1 cellular context compared by ENCODE assay signal in the genomic region with DNA sequence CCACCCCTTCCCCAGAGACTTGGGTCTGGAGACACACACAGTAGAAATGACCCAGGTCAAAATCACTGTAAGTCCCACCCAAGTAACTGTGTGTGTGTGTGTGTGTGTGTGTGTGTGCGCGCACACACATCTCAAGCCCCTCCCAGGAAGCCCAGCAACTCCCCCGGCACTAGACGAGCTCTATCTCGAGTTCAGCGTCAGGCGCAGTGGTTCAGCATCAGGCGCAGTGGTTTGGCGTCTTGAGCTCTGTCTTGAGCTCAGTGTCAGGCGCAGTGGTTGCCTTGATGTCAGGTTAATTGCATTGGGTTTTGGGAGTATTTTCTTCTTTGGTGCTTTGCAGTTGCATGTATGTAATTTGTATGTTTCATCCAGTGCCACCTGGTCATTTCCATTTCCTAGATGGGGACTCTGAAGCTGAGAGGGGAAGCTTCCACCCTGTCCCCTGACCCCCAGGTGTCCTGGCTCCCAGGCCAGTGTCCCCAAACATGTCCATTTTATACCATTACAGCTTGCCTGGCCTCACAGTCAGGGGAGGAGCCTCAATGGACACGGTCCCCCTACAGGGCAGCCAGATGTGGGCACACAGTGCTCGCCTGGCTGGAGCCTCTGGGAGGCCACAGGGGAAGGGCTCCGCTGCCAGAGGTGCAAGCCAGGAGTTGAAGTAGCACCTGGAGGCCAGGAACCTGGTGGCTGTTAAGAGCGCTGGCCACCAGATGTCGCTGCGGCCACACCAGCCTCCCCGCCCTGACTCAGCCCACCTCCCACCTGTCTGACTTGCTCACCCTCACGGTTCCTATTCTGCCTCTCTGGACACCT.
TF ChIP-seq lines count a peak whose summit lies in the region.

No MANE protein-coding gene starts in this region.

TF ChIP-seq in HepG2, 621 proteins besides CTCF, POLR2A, EP300 and RAD21 (continued from another document and continues in another):
- TF ChIP-seq, protein P1, sequence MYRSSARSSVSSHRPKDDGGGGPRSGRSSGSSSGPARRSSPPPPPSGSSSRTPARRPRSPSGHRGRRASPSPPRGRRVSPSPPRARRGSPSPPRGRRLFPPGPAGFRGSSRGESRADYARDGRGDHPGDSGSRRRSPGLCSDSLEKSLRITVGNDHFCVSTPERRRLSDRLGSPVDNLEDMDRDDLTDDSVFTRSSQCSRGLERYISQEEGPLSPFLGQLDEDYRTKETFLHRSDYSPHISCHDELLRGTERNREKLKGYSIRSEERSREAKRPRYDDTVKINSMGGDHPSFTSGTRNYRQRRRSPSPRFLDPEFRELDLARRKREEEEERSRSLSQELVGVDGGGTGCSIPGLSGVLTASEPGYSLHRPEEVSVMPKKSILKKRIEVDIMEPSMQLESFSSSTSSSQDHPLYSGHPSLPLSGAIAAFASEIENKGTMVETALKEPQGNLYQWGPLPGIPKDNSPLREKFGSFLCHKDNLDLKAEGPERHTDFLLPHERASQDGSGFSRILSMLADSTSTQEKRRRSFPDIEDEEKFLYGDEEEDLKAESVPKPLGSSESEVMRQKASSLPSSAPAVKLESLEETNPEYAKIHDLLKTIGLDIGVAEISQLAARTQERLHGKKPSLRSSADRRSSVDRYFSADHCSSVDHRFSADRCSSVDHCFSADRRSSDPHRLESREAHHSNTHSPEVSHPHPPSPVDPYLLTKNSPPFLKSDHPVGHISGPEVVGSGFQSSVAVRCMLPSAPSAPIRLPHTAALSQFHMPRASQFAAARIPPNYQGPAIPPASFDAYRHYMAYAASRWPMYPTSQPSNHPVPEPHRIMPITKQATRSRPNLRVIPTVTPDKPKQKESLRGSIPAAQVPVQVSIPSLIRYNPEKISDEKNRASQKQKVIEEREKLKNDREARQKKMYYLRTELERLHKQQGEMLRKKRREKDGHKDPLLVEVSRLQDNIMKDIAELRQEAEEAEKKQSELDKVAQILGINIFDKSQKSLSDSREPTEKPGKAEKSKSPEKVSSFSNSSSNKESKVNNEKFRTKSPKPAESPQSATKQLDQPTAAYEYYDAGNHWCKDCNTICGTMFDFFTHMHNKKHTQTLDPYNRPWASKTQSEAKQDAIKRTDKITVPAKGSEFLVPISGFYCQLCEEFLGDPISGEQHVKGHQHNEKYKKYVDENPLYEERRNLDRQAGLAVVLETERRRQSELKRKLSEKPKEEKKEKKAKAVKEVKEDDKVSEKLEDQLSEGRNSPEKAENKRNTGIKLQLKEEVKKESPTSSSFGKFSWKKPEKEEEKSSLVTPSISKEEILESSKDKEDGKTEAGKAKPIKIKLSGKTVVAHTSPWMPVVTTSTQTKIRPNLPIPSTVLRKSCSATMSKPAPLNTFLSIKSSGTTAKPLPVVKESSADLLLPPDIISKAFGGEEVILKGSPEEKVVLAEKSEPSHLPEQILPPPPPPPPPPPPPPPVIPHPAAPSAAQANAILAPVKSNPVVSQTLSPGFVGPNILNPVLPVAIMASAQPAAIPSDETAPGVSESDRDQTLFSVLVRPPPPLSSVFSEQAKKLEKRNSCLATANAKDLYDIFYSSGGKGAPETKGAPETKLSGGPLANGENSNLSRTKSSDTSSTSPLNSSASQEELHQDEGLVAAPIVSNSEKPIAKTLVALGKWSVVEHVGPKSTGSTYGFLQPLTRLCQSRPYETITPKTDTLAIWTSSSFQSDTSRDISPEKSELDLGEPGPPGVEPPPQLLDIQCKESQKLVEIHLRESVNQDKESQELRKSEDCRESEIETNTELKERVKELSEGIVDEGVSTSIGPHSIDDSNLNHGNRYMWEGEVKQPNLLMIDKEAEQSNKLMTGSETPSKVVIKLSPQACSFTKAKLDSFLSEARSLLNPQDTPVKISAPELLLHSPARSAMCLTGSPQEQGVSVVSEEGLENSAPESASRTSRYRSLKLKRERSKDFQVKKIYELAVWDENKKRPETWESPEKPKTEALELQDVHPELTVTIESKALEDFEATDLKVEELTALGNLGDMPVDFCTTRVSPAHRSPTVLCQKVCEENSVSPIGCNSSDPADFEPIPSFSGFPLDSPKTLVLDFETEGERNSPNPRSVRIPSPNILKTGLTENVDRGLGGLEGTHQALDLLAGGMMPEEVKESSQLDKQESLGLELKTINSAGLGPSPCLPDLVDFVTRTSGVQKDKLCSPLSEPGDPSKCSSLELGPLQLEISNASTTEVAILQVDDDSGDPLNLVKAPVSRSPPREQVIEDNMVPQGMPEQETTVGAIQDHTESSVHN (CRISPR knock-in tag; IDR thresholded peaks at IDR 0.05): no peak
- peak; percentile 45 for TF ChIP-seq ETV5 (CRISPR knock-in tag; IDR thresholded peaks at IDR 0.05; ENCODE audit: borderline replicate concordance)
- TF ChIP-seq, protein P2, sequence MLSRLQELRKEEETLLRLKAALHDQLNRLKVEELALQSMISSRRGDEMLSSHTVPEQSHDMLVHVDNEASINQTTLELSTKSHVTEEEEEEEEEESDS (CRISPR knock-in tag; IDR thresholded peaks at IDR 0.05; ENCODE audit: borderline replicate concordance): no peak; the same call in 1 of the 2 replicates
- TF ChIP-seq ZNF468 (CRISPR knock-in tag; IDR thresholded peaks at IDR 0.05): no peak
- no peak for TF ChIP-seq RFXAP (CRISPR knock-in tag; IDR thresholded peaks at IDR 0.05; ENCODE audit: borderline replicate concordance)
- TF ChIP-seq KLF11 (CRISPR knock-in tag; IDR thresholded peaks at IDR 0.05): no peak
- no peak for TF ChIP-seq MEIS2 (CRISPR knock-in tag; IDR thresholded peaks at IDR 0.05)
- TF ChIP-seq TBP (CRISPR knock-in tag; IDR thresholded peaks at IDR 0.05): no peak
- TF ChIP-seq, protein P3, sequence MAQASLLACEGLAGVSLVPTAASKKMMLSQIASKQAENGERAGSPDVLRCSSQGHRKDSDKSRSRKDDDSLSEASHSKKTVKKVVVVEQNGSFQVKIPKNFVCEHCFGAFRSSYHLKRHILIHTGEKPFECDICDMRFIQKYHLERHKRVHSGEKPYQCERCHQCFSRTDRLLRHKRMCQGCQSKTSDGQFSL (CRISPR knock-in tag; IDR thresholded peaks at IDR 0.05): peak; percentile 13; the same call in 1 of the 2 replicates
- no peak for TF ChIP-seq CREB1 (IDR thresholded peaks at IDR 0.05)
- no peak for TF ChIP-seq CREB1 (CRISPR knock-in tag; IDR thresholded peaks at IDR 0.05)
- TF ChIP-seq MXI1 (IDR thresholded peaks at IDR 0.05; ENCODE audit: borderline replicate concordance, low read depth, low read length): no peak
- no peak for TF ChIP-seq PAX8 (CRISPR knock-in tag; IDR thresholded peaks at IDR 0.05; ENCODE audit: borderline replicate concordance)
- no peak for TF ChIP-seq RFXANK (CRISPR knock-in tag; IDR thresholded peaks at IDR 0.05)
- no peak for TF ChIP-seq ZNF33A (CRISPR knock-in tag; IDR thresholded peaks at IDR 0.05; ENCODE audit: borderline replicate concordance)
- TF ChIP-seq, protein P4, sequence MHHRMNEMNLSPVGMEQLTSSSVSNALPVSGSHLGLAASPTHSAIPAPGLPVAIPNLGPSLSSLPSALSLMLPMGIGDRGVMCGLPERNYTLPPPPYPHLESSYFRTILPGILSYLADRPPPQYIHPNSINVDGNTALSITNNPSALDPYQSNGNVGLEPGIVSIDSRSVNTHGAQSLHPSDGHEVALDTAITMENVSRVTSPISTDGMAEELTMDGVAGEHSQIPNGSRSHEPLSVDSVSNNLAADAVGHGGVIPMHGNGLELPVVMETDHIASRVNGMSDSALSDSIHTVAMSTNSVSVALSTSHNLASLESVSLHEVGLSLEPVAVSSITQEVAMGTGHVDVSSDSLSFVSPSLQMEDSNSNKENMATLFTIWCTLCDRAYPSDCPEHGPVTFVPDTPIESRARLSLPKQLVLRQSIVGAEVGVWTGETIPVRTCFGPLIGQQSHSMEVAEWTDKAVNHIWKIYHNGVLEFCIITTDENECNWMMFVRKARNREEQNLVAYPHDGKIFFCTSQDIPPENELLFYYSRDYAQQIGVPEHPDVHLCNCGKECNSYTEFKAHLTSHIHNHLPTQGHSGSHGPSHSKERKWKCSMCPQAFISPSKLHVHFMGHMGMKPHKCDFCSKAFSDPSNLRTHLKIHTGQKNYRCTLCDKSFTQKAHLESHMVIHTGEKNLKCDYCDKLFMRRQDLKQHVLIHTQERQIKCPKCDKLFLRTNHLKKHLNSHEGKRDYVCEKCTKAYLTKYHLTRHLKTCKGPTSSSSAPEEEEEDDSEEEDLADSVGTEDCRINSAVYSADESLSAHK (CRISPR knock-in tag; IDR thresholded peaks at IDR 0.05; ENCODE audit: borderline replicate concordance): peak; percentile 68; the same call in 1 of the 2 replicates
- no peak for TF ChIP-seq TBL1XR1 (IDR thresholded peaks at IDR 0.05; ENCODE audit: borderline replicate concordance, low read length, partially characterized antibody)
- TF ChIP-seq, protein P5, sequence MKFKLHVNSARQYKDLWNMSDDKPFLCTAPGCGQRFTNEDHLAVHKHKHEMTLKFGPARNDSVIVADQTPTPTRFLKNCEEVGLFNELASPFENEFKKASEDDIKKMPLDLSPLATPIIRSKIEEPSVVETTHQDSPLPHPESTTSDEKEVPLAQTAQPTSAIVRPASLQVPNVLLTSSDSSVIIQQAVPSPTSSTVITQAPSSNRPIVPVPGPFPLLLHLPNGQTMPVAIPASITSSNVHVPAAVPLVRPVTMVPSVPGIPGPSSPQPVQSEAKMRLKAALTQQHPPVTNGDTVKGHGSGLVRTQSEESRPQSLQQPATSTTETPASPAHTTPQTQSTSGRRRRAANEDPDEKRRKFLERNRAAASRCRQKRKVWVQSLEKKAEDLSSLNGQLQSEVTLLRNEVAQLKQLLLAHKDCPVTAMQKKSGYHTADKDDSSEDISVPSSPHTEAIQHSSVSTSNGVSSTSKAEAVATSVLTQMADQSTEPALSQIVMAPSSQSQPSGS (CRISPR knock-in tag; IDR thresholded peaks at IDR 0.05): peak; percentile 82
- no peak for TF ChIP-seq BRD4 (CRISPR knock-in tag; IDR thresholded peaks at IDR 0.05)
- TF ChIP-seq, protein P6, sequence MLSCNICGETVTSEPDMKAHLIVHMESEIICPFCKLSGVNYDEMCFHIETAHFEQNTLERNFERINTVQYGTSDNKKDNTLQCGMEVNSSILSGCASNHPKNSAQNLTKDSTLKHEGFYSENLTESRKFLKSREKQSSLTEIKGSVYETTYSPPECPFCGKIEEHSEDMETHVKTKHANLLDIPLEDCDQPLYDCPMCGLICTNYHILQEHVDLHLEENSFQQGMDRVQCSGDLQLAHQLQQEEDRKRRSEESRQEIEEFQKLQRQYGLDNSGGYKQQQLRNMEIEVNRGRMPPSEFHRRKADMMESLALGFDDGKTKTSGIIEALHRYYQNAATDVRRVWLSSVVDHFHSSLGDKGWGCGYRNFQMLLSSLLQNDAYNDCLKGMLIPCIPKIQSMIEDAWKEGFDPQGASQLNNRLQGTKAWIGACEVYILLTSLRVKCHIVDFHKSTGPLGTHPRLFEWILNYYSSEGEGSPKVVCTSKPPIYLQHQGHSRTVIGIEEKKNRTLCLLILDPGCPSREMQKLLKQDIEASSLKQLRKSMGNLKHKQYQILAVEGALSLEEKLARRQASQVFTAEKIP (CRISPR knock-in tag; IDR thresholded peaks at IDR 0.05; ENCODE audit: borderline replicate concordance): no peak
- no peak for TF ChIP-seq YEATS4 (CRISPR knock-in tag; IDR thresholded peaks at IDR 0.05; ENCODE audit: borderline replicate concordance)
- TF ChIP-seq, protein P7, sequence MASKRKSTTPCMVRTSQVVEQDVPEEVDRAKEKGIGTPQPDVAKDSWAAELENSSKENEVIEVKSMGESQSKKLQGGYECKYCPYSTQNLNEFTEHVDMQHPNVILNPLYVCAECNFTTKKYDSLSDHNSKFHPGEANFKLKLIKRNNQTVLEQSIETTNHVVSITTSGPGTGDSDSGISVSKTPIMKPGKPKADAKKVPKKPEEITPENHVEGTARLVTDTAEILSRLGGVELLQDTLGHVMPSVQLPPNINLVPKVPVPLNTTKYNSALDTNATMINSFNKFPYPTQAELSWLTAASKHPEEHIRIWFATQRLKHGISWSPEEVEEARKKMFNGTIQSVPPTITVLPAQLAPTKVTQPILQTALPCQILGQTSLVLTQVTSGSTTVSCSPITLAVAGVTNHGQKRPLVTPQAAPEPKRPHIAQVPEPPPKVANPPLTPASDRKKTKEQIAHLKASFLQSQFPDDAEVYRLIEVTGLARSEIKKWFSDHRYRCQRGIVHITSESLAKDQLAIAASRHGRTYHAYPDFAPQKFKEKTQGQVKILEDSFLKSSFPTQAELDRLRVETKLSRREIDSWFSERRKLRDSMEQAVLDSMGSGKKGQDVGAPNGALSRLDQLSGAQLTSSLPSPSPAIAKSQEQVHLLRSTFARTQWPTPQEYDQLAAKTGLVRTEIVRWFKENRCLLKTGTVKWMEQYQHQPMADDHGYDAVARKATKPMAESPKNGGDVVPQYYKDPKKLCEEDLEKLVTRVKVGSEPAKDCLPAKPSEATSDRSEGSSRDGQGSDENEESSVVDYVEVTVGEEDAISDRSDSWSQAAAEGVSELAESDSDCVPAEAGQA (IDR thresholded peaks at IDR 0.05; ENCODE audit: low read depth): no peak
- TF ChIP-seq, protein P7 (CRISPR knock-in tag; IDR thresholded peaks at IDR 0.05; ENCODE audit: borderline replicate concordance): no peak
- no peak for TF ChIP-seq TSC22D2 (CRISPR knock-in tag; IDR thresholded peaks at IDR 0.05; ENCODE audit: borderline replicate concordance)
- 0 out of 2 replicates have a peak, but pooled peaks have one; percentile 45 for TF ChIP-seq ELF3 (CRISPR knock-in tag; IDR thresholded peaks at IDR 0.05)
- TF ChIP-seq ZFY (CRISPR knock-in tag; IDR thresholded peaks at IDR 0.05): no peak
- no peak for TF ChIP-seq ZNF234 (CRISPR knock-in tag; conservative IDR thresholded peaks at IDR 0.05)
- TF ChIP-seq, protein P8, sequence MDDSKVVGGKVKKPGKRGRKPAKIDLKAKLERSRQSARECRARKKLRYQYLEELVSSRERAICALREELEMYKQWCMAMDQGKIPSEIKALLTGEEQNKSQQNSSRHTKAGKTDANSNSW (CRISPR knock-in tag; IDR thresholded peaks at IDR 0.05; ENCODE audit: borderline replicate concordance): no peak
